ENCODE assay signal across 33 cellular contexts in genomic region chr16:83660282-83660681, GRCh38.
DNase-seq lines count a peak whose midpoint lies in the region; ATAC-seq and TF ChIP-seq lines count a peak whose summit lies in the region.
"Had no signal": no experiment of that assay in that cellular context is flagged by ENCODE, and none has a peak within 500 bp of the region (broad histone marks: within the 10 kb centered on the region; RNA-seq: fewer than 3 reads in every experiment).

No MANE protein-coding gene starts in this region.

- H4K8ac ChIP-seq in neuronal stem cell (ENCODE audit: low read depth, low read length), result peak overlapping the region; percentile 74

- H3K27me3 ChIP-seq in neuronal stem cell (ENCODE audit: control insufficient read depth in 3 of 3, insufficient read depth in 3 of 3, low read depth in 1 of 3, low read length in 3 of 3) (no peaks in the 10 kb centered on the region), esophagus muscularis mucosa (no peaks in the 10 kb centered on the region)
- H3K27me3 ChIP-seq: BE2C; BLaER1; BLaER1 treated with 17β-estradiol and CSF1 and Interleukin-3, amounts not matched to agents 10 nM and 100 nM had no signal

- intact Hi-C loops in esophagus muscularis mucosa (cut with DNase I), result no loop called here

- no CpG with 5 or more reads among the region's 4 CpGs for WGBS in neuronal stem cell (ENCODE audit: extremely low coverage in 2 of 2, insufficient read length in 2 of 2, insufficient replicate concordance in 1 of 2), 2 donors
- WGBS in esophagus muscularis mucosa, result 76% methylated on average over 4 of the region's 4 CpGs

- H2AFZ ChIP-seq in neuronal stem cell (ENCODE audit: low read length), result no peak overlapping the region

- H3K4ac ChIP-seq in neuronal stem cell (ENCODE audit: low read length), result no peak overlapping the region

- H3K79me1 ChIP-seq in neuronal stem cell (ENCODE audit: low read depth, low read length), result no peaks in the 10 kb centered on the region

- no peak for TF ChIP-seq CTCF in AG10803 (conservative IDR thresholded peaks at IDR 0.05; ENCODE audit: low read length)
- TF ChIP-seq CTCF in HEK293 (tag by site-specific recombination; IDR thresholded peaks at IDR 0.05), result no peak
- TF ChIP-seq CTCF in esophagus muscularis mucosa (IDR thresholded peaks at IDR 0.05), result no peak

- no peak overlapping the region for H2BK5ac ChIP-seq in neuronal stem cell (ENCODE audit: low read length)

- H3K4me1 ChIP-seq in HEK293 (ENCODE audit: control insufficient read depth, insufficient read depth, low read length) (no peaks in the 10 kb centered on the region), neuronal stem cell (ENCODE audit: control insufficient read depth in 2 of 2, insufficient read depth in 1 of 2, low read depth in 1 of 2, low read length in 2 of 2) (no peaks in the 10 kb centered on the region), esophagus muscularis mucosa (no peaks in the 10 kb centered on the region)
- H3K4me1 ChIP-seq: A549; BE2C; BLaER1; BLaER1 treated with 17β-estradiol and CSF1 and Interleukin-3, amounts not matched to agents 10 nM and 100 nM; Caco-2 had no signal

- DNase-seq in AG10803 (ENCODE audit: low read depth) (peak; percentile 40), neuronal stem cell (ENCODE audit: low spot score) (no peak), renal cortical epithelial cell (ENCODE audit: low read depth) (peak; percentile 7), NCI-H1417 (lab: John Stamatoyannopoulos, UW) (no peak), NCI-H1105 (lab: John Stamatoyannopoulos, UW) (no peak), esophagus muscularis mucosa (ENCODE audit: extremely low spot score) (no peak)
- DNase-seq: 8988T; ACHN; AML-193; BE2C; C1 segment of cervical spinal cord; Caco-2; Calu3; CD4-positive, alpha-beta memory T cell; CD4-positive, alpha-beta T cell; CD4-positive, CD25-positive, alpha-beta regulatory T cell; CD8-positive, alpha-beta memory T cell; CD8-positive, alpha-beta T cell; COR-L47; DMS 273 treated with DMSO at 0.1 percent for 48 hours; DMS153; DMS53; DMS79; DMS79 treated with DMSO at 0.1 percent for 48 hours; DND-41; EL had no signal

- no peak overlapping the region for H2BK15ac ChIP-seq in neuronal stem cell (ENCODE audit: low read length)

- no peak overlapping the region for H2BK12ac ChIP-seq in neuronal stem cell (ENCODE audit: low read length)

- CTCF ChIA-PET in HEK293 (lab: Yijun Ruan, JAX), result interaction anchor here (0.7 kb wide), 1 partner anchor 98 kb away, joined by 3 read pairs; no protein-coding TSS in a partner anchor

- H3K9me3 ChIP-seq in HEK293 (ENCODE audit: control insufficient read depth, insufficient read depth, low read depth, low read length) (no peaks in the 10 kb centered on the region), neuronal stem cell (replicated peaks in 1 of 2; ENCODE audit: control insufficient read depth in 2 of 2, insufficient read depth in 1 of 2, low read depth in 1 of 2, low read length in 2 of 2) (peaks cover 0 to 2% of the 10 kb centered on the region in 2 donors), esophagus muscularis mucosa (peaks cover 0 to 13% (median 4%) of the 10 kb centered on the region in 4 donors)
- H3K9me3 ChIP-seq: A549, BE2C had no signal

- no peak overlapping the region for H3K4me2 ChIP-seq in neuronal stem cell (ENCODE audit: insufficient read depth, low read length, poor library complexity, severe bottlenecking)
- H3K4me2 ChIP-seq: A549; BLaER1; BLaER1 treated with 17β-estradiol and CSF1 and Interleukin-3, amounts not matched to agents 10 nM and 100 nM had no signal

- ATAC-seq in GM21515 (IDR thresholded peaks at IDR 0.05; ENCODE audit: unreplicated experiment), result no peak
- ATAC-seq: A549; CD8-positive, alpha-beta T cell had no signal

- H3K23ac ChIP-seq in neuronal stem cell (ENCODE audit: low read depth, low read length, poor library complexity), result no peak overlapping the region

- no peak overlapping the region for H4K91ac ChIP-seq in neuronal stem cell (ENCODE audit: low read depth, low read length, poor library complexity)

- no peak overlapping the region for H3K14ac ChIP-seq in neuronal stem cell (ENCODE audit: low read length)

- POLR2A ChIA-PET in HEK293 (lab: Yijun Ruan, JAX), result no interaction called here

- H2BK120ac ChIP-seq in neuronal stem cell (ENCODE audit: low read depth, low read length), result no peak overlapping the region

- no peak overlapping the region for H3K18ac ChIP-seq in neuronal stem cell (ENCODE audit: low read length)

- no peak for TF ChIP-seq POLR2A in esophagus muscularis mucosa (IDR thresholded peaks at IDR 0.05; ENCODE audit: low read depth)

- no peak overlapping the region for H2AK5ac ChIP-seq in neuronal stem cell (ENCODE audit: low read depth, low read length)

- H3K27ac ChIP-seq in HEK293 (ENCODE audit: extremely low read depth, low read depth, low read length) (no peak overlapping the region), neuronal stem cell (replicated peaks; ENCODE audit: low read length) (no peak overlapping the region), esophagus muscularis mucosa (replicated peaks in 1 of 4) (no peak overlapping the region)
- H3K27ac ChIP-seq: 22Rv1; A549; BLaER1; BLaER1 treated with 17β-estradiol and CSF1 and Interleukin-3, amounts not matched to agents 10 nM and 100 nM; C4-2B had no signal

- no peak for TF ChIP-seq EP300 in esophagus muscularis mucosa (IDR thresholded peaks at IDR 0.05)

- H3K9ac ChIP-seq in neuronal stem cell (ENCODE audit: low read depth, low read length, poor library complexity), result no peak overlapping the region
- H3K9ac ChIP-seq: BLaER1; BLaER1 treated with 17β-estradiol and CSF1 and Interleukin-3, amounts not matched to agents 10 nM and 100 nM had no signal

- H3K36me3 ChIP-seq in HEK293 (ENCODE audit: control insufficient read depth in 2 of 2, insufficient read depth in 1 of 2, low read length in 2 of 2) (no peaks in the 10 kb centered on the region), neuronal stem cell (replicated peaks in 1 of 2; ENCODE audit: control insufficient read depth in 2 of 2, insufficient read depth in 2 of 2, low read length in 2 of 2) (no peaks in the 10 kb centered on the region), esophagus muscularis mucosa (no peaks in the 10 kb centered on the region)
- H3K36me3 ChIP-seq: BE2C; BLaER1; BLaER1 treated with 17β-estradiol and CSF1 and Interleukin-3, amounts not matched to agents 10 nM and 100 nM had no signal

- no peak overlapping the region for H3K4me3 ChIP-seq in AG10803 (ENCODE audit: low read length)
- no peak overlapping the region for H3K4me3 ChIP-seq in HEK293 (ENCODE audit: low read depth, low read length)
- no peak overlapping the region for H3K4me3 ChIP-seq in neuronal stem cell (ENCODE audit: low read length in 2 of 2)
- no peak overlapping the region for H3K4me3 ChIP-seq in esophagus muscularis mucosa
- H3K4me3 ChIP-seq: A549; BLaER1; BLaER1 treated with 17β-estradiol and CSF1 and Interleukin-3, amounts not matched to agents 10 nM and 100 nM had no signal

TF ChIP-seq in HEK293, 187 proteins besides CTCF, POLR2A, EP300 and RAD21:
- TF ChIP-seq ZNF600 (tag by site-specific recombination; IDR thresholded peaks at IDR 0.05) (no peak), ZNF610 (tag by site-specific recombination; IDR thresholded peaks at IDR 0.05; ENCODE audit: borderline replicate concordance) (peak; percentile 93)

Comparison
In these comparisons a context has a peak if more than half of its experiments do, and no peak if none do; other contexts are left out.
1. DNase-seq: peak in AG10803 (single experiment) and renal cortical epithelial cell (single experiment); none in neuronal stem cell (single experiment), NCI-H1417 (0 of 3), NCI-H1105 (single experiment) and esophagus muscularis mucosa (single experiment).